In genomic region chr11:118622376-118623290, GRCh38 we compare ENCODE assay signal across 9 cellular contexts. TPM values are rescaled to one million over a fixed set of nuclear protein-coding genes. Genes with fewer than 3 reads are reported as not detected.
A peak's percentile ranks its signal among the peaks of the same experiment; 100 is the strongest.
DNase-seq lines count a peak whose midpoint lies in the region; ATAC-seq and TF ChIP-seq lines count a peak whose summit lies in the region.
"Had no signal": no experiment of that assay in that cellular context is flagged by ENCODE, and none has a peak within 500 bp of the region (broad histone marks: within the 10 kb centered on the region; RNA-seq: fewer than 3 reads in every experiment).

No MANE protein-coding gene starts in this region.

- H3K9me3 ChIP-seq in AG04450 (ENCODE audit: control insufficient read depth, insufficient read depth, low read length), result no peaks in the 10 kb centered on the region; the same call in 1 of the 2 replicates
- no peaks in the 10 kb centered on the region for H3K9me3 ChIP-seq in smooth muscle cell (replicated peaks; ENCODE audit: low read depth)

- H3K4me1 ChIP-seq in smooth muscle cell (ENCODE audit: low read depth), result peaks cover 30% of the 10 kb centered on the region

- 42 to 63% (median 57%) methylated on average over 9 of the region's 9 CpGs for WGBS in adipose tissue, 3 donors
- WGBS in smooth muscle cell (ENCODE audit: low lambda C conversion rate), result 23% methylated on average over 9 of the region's 9 CpGs

- no peaks in the 10 kb centered on the region for H3K9me3 Mint-ChIP-seq in activated T-helper 1 cell treated with anti-CD3 and anti-CD28 coated beads, Interleukin-12 subunit alpha, Interleukin-12 subunit beta, Interleukin-2, Interleukin-4 antibody, amounts not matched to agents 30 ng/mL and 10 ng/mL and 1 ng/mL, durations not matched to agents 14 hours and 24 hours and 36 hours

- H3K4me3 Mint-ChIP-seq in activated T-helper 1 cell treated with anti-CD3 and anti-CD28 coated beads, Interleukin-12 subunit alpha, Interleukin-12 subunit beta, Interleukin-2, Interleukin-4 antibody, amounts not matched to agents 30 ng/mL and 10 ng/mL and 1 ng/mL, durations not matched to agents 14 hours and 24 hours and 36 hours, result no peak overlapping the region

- peaks cover 19% of the 10 kb centered on the region for H3K27me3 Mint-ChIP-seq in activated T-helper 1 cell treated with anti-CD3 and anti-CD28 coated beads, Interleukin-12 subunit alpha, Interleukin-12 subunit beta, Interleukin-2, Interleukin-4 antibody, amounts not matched to agents 30 ng/mL and 10 ng/mL and 1 ng/mL, durations not matched to agents 14 hours and 24 hours and 36 hours (ENCODE audit: insufficient read depth)

- DNase-seq in AG04450 (ENCODE audit: low read depth, low spot score), result no peak
- DNase-seq in M059J (ENCODE audit: low read depth), result peak; percentile 98
- DNase-seq in hepatic stellate cell (ENCODE audit: low spot score), result peak; percentile 72
- DNase-seq in smooth muscle cell (lab: John Stamatoyannopoulos, UW; ENCODE audit: unreplicated experiment), result peak; percentile 84
- DNase-seq in activated T-helper 1 cell treated with anti-CD3 and anti-CD28 coated beads, Interleukin-12 subunit alpha, Interleukin-12 subunit beta, Interleukin-2, Interleukin-4 antibody, amounts not matched to agents 30 ng/mL and 10 ng/mL and 1 ng/mL, durations not matched to agents 14 hours and 24 hours and 36 hours (ENCODE audit: low spot score), result no peak
- no peak for DNase-seq in SKM-1 treated with dmso at 0.1 percent for 144 hours (lab: John Stamatoyannopoulos, UW; ENCODE audit: unreplicated experiment)

- H3K36me3 ChIP-seq in smooth muscle cell (ENCODE audit: low read depth), result no peaks in the 10 kb centered on the region

- peak overlapping the region; percentile 89 for H3K9ac ChIP-seq in smooth muscle cell (ENCODE audit: low read depth)

- CTCF ChIA-PET in AG04450 (lab: Charles Lee), result interaction anchor here (0.6 kb wide), 1 partner anchor 464 kb away, joined by 10 read pairs; no protein-coding TSS in a partner anchor

- H3F3A ChIP-seq in smooth muscle cell (ENCODE audit: low read depth), result peaks cover 20% of the 10 kb centered on the region

- no peak overlapping the region for H2AFZ ChIP-seq in smooth muscle cell (ENCODE audit: low read depth)

- intact Hi-C loops in activated T-helper 1 cell treated with anti-CD3 and anti-CD28 coated beads, Interleukin-12 subunit alpha, Interleukin-12 subunit beta, Interleukin-2, Interleukin-4 antibody, amounts not matched to agents 30 ng/mL and 10 ng/mL and 1 ng/mL, durations not matched to agents 14 hours and 24 hours and 36 hours (cut with micrococcal nuclease), result no loop called here

- peaks cover 11% of the 10 kb centered on the region for H3K4me1 Mint-ChIP-seq in activated T-helper 1 cell treated with anti-CD3 and anti-CD28 coated beads, Interleukin-12 subunit alpha, Interleukin-12 subunit beta, Interleukin-2, Interleukin-4 antibody, amounts not matched to agents 30 ng/mL and 10 ng/mL and 1 ng/mL, durations not matched to agents 14 hours and 24 hours and 36 hours (ENCODE audit: low read depth)

- peaks cover 26% of the 10 kb centered on the region for H3K79me2 ChIP-seq in smooth muscle cell (ENCODE audit: low read depth)

- POLR2A ChIA-PET in AG04450 (lab: Yijun Ruan, JAX), result interaction anchor here (0.6 to 7.8 kb wide), 8 partner anchors 12 to 50 kb away, joined by 3 to 140 read pairs (median 4); partner anchors contain the start of genes ARCN1 and PHLDB1

- H3K27ac Mint-ChIP-seq in activated T-helper 1 cell treated with anti-CD3 and anti-CD28 coated beads, Interleukin-12 subunit alpha, Interleukin-12 subunit beta, Interleukin-2, Interleukin-4 antibody, amounts not matched to agents 30 ng/mL and 10 ng/mL and 1 ng/mL, durations not matched to agents 14 hours and 24 hours and 36 hours, result no peak overlapping the region

- no peaks in the 10 kb centered on the region for H3K36me3 Mint-ChIP-seq in activated T-helper 1 cell treated with anti-CD3 and anti-CD28 coated beads, Interleukin-12 subunit alpha, Interleukin-12 subunit beta, Interleukin-2, Interleukin-4 antibody, amounts not matched to agents 30 ng/mL and 10 ng/mL and 1 ng/mL, durations not matched to agents 14 hours and 24 hours and 36 hours (ENCODE audit: low read depth)

- TF ChIP-seq CTCF in AG04450 (IDR thresholded peaks at IDR 0.05; ENCODE audit: low read depth, low read length), result no peak
- no peak for TF ChIP-seq CTCF in smooth muscle cell (IDR thresholded peaks at IDR 0.05; ENCODE audit: borderline replicate concordance, insufficient read depth, poor library complexity, severe bottlenecking)

- peak overlapping the region; percentile 91 for H3K4me2 ChIP-seq in smooth muscle cell

- ATAC-seq in HG02642 (IDR thresholded peaks at IDR 0.05; ENCODE audit: poor library complexity, unreplicated experiment), result no peak

- H3K4me3 ChIP-seq in AG04450 (ENCODE audit: low read depth, low read length) (peak overlapping the region; percentile 85), smooth muscle cell (peak overlapping the region; percentile 72)

- H3K27ac ChIP-seq in AG04450 (ENCODE audit: low read depth, low read length) (peak overlapping the region; percentile 75), adipose tissue (ENCODE audit: low read depth, low read length) (peak overlapping the region; percentile 21), smooth muscle cell (ENCODE audit: low read depth) (peak overlapping the region; percentile 99)

- H3K27me3 ChIP-seq in AG04450 (ENCODE audit: control insufficient read depth, insufficient read depth, low read length), result no peaks in the 10 kb centered on the region
- no peaks in the 10 kb centered on the region for H3K27me3 ChIP-seq in smooth muscle cell (ENCODE audit: low read depth)

- peaks cover 49% of the 10 kb centered on the region for H4K20me1 ChIP-seq in smooth muscle cell (ENCODE audit: low read depth)

RNA-seq across cellular contexts. Expression of gene PHLDB1, which starts 15.2 kb away (rescaled TPM):
- polyA plus RNA-seq in AG04450 (2011; rRNA removed), result 83.0 and 97.6 TPM in 2 replicates
- 122 and 164 TPM in 2 replicates for polyA minus RNA-seq in AG04450 (2011; rRNA and poly(A)+ RNA removed)
- total RNA-seq in M059J (2014; rRNA removed; shearing (Covaris generic)), result 66.8 and 76.7 TPM in 2 replicates
- polyA plus RNA-seq in adipose tissue, result 100 to 1,000 TPM in 2 of 3 donors, 10 to 100 TPM in 1; 31.5 to 339 (median 208) TPM
- 89.0 and 112 TPM in 2 replicates for total RNA-seq in smooth muscle cell
- polyA plus RNA-seq in smooth muscle cell, result 86.0 and 103 TPM in 2 replicates
- 0.86 and 1.4 TPM in 2 replicates for total RNA-seq in activated T-helper 1 cell treated with anti-CD3 and anti-CD28 coated beads, Interleukin-12 subunit alpha, Interleukin-12 subunit beta, Interleukin-2, Interleukin-4 antibody, amounts not matched to agents 30 ng/mL and 10 ng/mL and 1 ng/mL, durations not matched to agents 14 hours and 24 hours and 36 hours

RNA-seq across cellular contexts. Expression of gene ARCN1, which starts 50.4 kb away (rescaled TPM):
- polyA plus RNA-seq in AG04450 (2011; rRNA removed), result 303 and 387 TPM in 2 replicates
- polyA minus RNA-seq in AG04450 (2011; rRNA and poly(A)+ RNA removed), result 165 and 229 TPM in 2 replicates
- total RNA-seq in M059J (2014; rRNA removed; shearing (Covaris generic)), result 246 and 304 TPM in 2 replicates
- 10 to 100 TPM; 73.5 to 82.1 (median 73.9) TPM for polyA plus RNA-seq in adipose tissue
- total RNA-seq in smooth muscle cell, result 314 and 331 TPM in 2 replicates
- polyA plus RNA-seq in smooth muscle cell, result 228 and 285 TPM in 2 replicates
- total RNA-seq in activated T-helper 1 cell treated with anti-CD3 and anti-CD28 coated beads, Interleukin-12 subunit alpha, Interleukin-12 subunit beta, Interleukin-2, Interleukin-4 antibody, amounts not matched to agents 30 ng/mL and 10 ng/mL and 1 ng/mL, durations not matched to agents 14 hours and 24 hours and 36 hours, result 162 and 165 TPM in 2 replicates

RNA-seq across cellular contexts. Expression of gene TREH, which starts 56.8 kb away (rescaled TPM):
- polyA plus RNA-seq in AG04450 (2011; rRNA removed), result not detected in 2 replicates
- not detected in 2 replicates for polyA minus RNA-seq in AG04450 (2011; rRNA and poly(A)+ RNA removed)
- not detected in 2 replicates for total RNA-seq in M059J (2014; rRNA removed; shearing (Covaris generic))
- 1 to 10 TPM in 2 of 3 donors, under 1 TPM in 1; 0.54 to 5.7 (median 2.0) TPM for polyA plus RNA-seq in adipose tissue
- not detected in 2 replicates for total RNA-seq in smooth muscle cell
- polyA plus RNA-seq in smooth muscle cell, result 0.49 and 0.96 TPM in 2 replicates
- total RNA-seq in activated T-helper 1 cell treated with anti-CD3 and anti-CD28 coated beads, Interleukin-12 subunit alpha, Interleukin-12 subunit beta, Interleukin-2, Interleukin-4 antibody, amounts not matched to agents 30 ng/mL and 10 ng/mL and 1 ng/mL, durations not matched to agents 14 hours and 24 hours and 36 hours, result not detected in 2 replicates
- total RNA-seq: subcutaneous adipose tissue had no signal

RNA-seq across cellular contexts. Expression of gene IFT46, which starts 56.9 kb away (rescaled TPM):
- 40.8 and 57.2 TPM in 2 replicates for polyA plus RNA-seq in AG04450 (2011; rRNA removed)
- polyA minus RNA-seq in AG04450 (2011; rRNA and poly(A)+ RNA removed), result 25.8 and 26.3 TPM in 2 replicates
- 52.3 and 55.3 TPM in 2 replicates for total RNA-seq in M059J (2014; rRNA removed; shearing (Covaris generic))
- 10 to 100 TPM; 12.4 to 22.5 (median 15.1) TPM for polyA plus RNA-seq in adipose tissue
- 31.6 and 52.3 TPM in 2 replicates for total RNA-seq in smooth muscle cell
- 11.9 and 12.8 TPM in 2 replicates for polyA plus RNA-seq in smooth muscle cell
- 17.7 and 18.4 TPM in 2 replicates for total RNA-seq in activated T-helper 1 cell treated with anti-CD3 and anti-CD28 coated beads, Interleukin-12 subunit alpha, Interleukin-12 subunit beta, Interleukin-2, Interleukin-4 antibody, amounts not matched to agents 30 ng/mL and 10 ng/mL and 1 ng/mL, durations not matched to agents 14 hours and 24 hours and 36 hours

Comparison
In these comparisons a context has a peak if more than half of its experiments do, and no peak if none do; other contexts are left out.
1. DNase-seq: peak in M059J (single experiment), hepatic stellate cell (single experiment) and smooth muscle cell (single experiment); none in AG04450 (single experiment), activated T-helper 1 cell treated with anti-CD3 and anti-CD28 coated beads, Interleukin-12 subunit alpha, Interleukin-12 subunit beta, Interleukin-2, Interleukin-4 antibody, amounts not matched to agents 30 ng/mL and 10 ng/mL and 1 ng/mL, durations not matched to agents 14 hours and 24 hours and 36 hours (single experiment) and SKM-1 treated with dmso at 0.1 percent for 144 hours (single experiment).
2. H3K27ac ChIP-seq: peak in every context shown above with its lines; median percentile 99 in smooth muscle cell; 75 in AG04450; 21 in adipose tissue.
3. RNA of gene PHLDB1, which starts 15.2 kb away (total RNA-seq): 89.0 to 112 TPM in smooth muscle cell and 66.8 to 76.7 TPM in M059J; 0.86 to 1.4 TPM in activated T-helper 1 cell treated with anti-CD3 and anti-CD28 coated beads, Interleukin-12 subunit alpha, Interleukin-12 subunit beta, Interleukin-2, Interleukin-4 antibody, amounts not matched to agents 30 ng/mL and 10 ng/mL and 1 ng/mL, durations not matched to agents 14 hours and 24 hours and 36 hours; every median in the first group is over 10 times any median in the second.